ENCODE assay signal across 1 cellular context in the genomic region with DNA sequence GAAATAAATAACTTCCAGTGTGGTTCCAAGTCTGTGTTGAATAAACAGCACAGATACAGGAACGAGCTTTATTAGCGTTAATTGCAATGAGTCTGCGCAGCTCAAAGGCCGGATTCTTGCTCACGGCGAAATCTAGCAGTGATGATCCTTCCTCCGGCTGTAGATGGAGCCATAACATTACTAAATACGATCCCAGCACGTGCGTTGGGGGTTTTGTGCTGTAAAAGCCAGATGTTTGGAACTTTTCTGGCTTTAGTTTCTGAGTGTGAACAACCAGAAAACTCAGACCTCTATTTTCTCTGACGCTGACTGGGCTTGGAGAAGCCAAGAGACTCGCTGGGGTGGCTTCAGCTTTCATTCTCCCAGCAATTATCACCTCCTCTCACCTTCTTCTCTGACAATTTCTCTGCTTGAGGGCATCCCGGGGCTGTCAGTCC.
TF ChIP-seq lines count a peak whose summit lies in the region.

No MANE protein-coding gene starts in this region.

TF ChIP-seq in HEK293, 187 proteins besides CTCF, POLR2A, EP300 and RAD21 (continued from another document):
- TF ChIP-seq, protein P1, sequence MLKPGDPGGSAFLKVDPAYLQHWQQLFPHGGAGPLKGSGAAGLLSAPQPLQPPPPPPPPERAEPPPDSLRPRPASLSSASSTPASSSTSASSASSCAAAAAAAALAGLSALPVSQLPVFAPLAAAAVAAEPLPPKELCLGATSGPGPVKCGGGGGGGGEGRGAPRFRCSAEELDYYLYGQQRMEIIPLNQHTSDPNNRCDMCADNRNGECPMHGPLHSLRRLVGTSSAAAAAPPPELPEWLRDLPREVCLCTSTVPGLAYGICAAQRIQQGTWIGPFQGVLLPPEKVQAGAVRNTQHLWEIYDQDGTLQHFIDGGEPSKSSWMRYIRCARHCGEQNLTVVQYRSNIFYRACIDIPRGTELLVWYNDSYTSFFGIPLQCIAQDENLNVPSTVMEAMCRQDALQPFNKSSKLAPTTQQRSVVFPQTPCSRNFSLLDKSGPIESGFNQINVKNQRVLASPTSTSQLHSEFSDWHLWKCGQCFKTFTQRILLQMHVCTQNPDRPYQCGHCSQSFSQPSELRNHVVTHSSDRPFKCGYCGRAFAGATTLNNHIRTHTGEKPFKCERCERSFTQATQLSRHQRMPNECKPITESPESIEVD (tag by site-specific recombination; IDR thresholded peaks at IDR 0.05), result peak; percentile 61
- TF ChIP-seq, protein P2, sequence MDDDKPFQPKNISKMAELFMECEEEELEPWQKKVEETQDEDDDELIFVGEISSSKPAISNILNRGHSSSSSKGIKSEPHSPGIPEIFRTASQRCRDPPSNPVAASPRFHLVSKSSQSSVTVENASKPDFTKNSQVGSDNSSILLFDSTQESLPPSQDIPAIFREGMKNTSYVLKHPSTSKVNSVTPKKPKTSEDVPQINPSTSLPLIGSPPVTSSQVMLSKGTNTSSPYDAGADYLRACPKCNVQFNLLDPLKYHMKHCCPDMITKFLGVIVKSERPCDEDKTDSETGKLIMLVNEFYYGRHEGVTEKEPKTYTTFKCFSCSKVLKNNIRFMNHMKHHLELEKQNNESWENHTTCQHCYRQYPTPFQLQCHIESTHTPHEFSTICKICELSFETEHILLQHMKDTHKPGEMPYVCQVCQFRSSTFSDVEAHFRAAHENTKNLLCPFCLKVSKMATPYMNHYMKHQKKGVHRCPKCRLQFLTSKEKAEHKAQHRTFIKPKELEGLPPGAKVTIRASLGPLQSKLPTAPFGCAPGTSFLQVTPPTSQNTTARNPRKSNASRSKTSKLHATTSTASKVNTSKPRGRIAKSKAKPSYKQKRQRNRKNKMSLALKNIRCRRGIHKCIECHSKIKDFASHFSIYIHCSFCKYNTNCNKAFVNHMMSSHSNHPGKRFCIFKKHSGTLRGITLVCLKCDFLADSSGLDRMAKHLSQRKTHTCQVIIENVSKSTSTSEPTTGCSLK (tag by site-specific recombination; IDR thresholded peaks at IDR 0.05), result no peak
- TF ChIP-seq GLIS1 (tag by site-specific recombination; IDR thresholded peaks at IDR 0.05) (no peak), ZEB2 (tag by site-specific recombination; IDR thresholded peaks at IDR 0.05) (0 out of 2 replicates have a peak, but pooled peaks have one; percentile 36), ZNF324 (tag by site-specific recombination; IDR thresholded peaks at IDR 0.05) (no peak), ZNF16 (tag by site-specific recombination; IDR thresholded peaks at IDR 0.05; ENCODE audit: low read depth) (no peak), ZNF548 (tag by site-specific recombination; IDR thresholded peaks at IDR 0.05) (no peak), ZNF76 (tag by site-specific recombination; IDR thresholded peaks at IDR 0.05; ENCODE audit: borderline replicate concordance, low read depth) (no peak), EGR2 (tag by site-specific recombination; IDR thresholded peaks at IDR 0.05; ENCODE audit: low read depth) (no peak), ZSCAN30 (tag by site-specific recombination; IDR thresholded peaks at IDR 0.05) (peak; percentile 64; the same call in 1 of the 2 replicates), ZNF302 (tag by site-specific recombination; IDR thresholded peaks at IDR 0.05; ENCODE audit: low read depth) (no peak), ZNF37A (tag by site-specific recombination; IDR thresholded peaks at IDR 0.05) (no peak), ZSCAN23 (tag by site-specific recombination; IDR thresholded peaks at IDR 0.05) (no peak), ZNF544 (tag by site-specific recombination; IDR thresholded peaks at IDR 0.05) (no peak), ZNF214 (tag by site-specific recombination; IDR thresholded peaks at IDR 0.05; ENCODE audit: borderline replicate concordance) (no peak), ZNF23 (tag by site-specific recombination; IDR thresholded peaks at IDR 0.05; ENCODE audit: borderline replicate concordance) (no peak), ZNF600 (tag by site-specific recombination; IDR thresholded peaks at IDR 0.05) (0 out of 2 replicates have a peak, but pooled peaks have one; percentile 27), SP7 (tag by site-specific recombination; IDR thresholded peaks at IDR 0.05) (0 out of 2 replicates have a peak, but pooled peaks have one; percentile 27), ZFP41 (tag by site-specific recombination; IDR thresholded peaks at IDR 0.05; ENCODE audit: borderline replicate concordance) (no peak), WT1 (tag by site-specific recombination; IDR thresholded peaks at IDR 0.05) (no peak), ZNF24 (tag by site-specific recombination; IDR thresholded peaks at IDR 0.05) (no peak), ZNF792 (tag by site-specific recombination; IDR thresholded peaks at IDR 0.05) (no peak), ZNF146 (tag by site-specific recombination; IDR thresholded peaks at IDR 0.05) (no peak), ZNF155 (tag by site-specific recombination; IDR thresholded peaks at IDR 0.05) (no peak), ZBTB21 (tag by site-specific recombination; IDR thresholded peaks at IDR 0.05) (no peak), ZNF335 (tag by site-specific recombination; conservative IDR thresholded peaks at IDR 0.05) (0 out of 2 replicates have a peak, but pooled peaks have one; percentile 29), ZNF391 (tag by site-specific recombination; IDR thresholded peaks at IDR 0.05; ENCODE audit: borderline replicate concordance, low read depth) (no peak)
- TF ChIP-seq, protein P3, sequence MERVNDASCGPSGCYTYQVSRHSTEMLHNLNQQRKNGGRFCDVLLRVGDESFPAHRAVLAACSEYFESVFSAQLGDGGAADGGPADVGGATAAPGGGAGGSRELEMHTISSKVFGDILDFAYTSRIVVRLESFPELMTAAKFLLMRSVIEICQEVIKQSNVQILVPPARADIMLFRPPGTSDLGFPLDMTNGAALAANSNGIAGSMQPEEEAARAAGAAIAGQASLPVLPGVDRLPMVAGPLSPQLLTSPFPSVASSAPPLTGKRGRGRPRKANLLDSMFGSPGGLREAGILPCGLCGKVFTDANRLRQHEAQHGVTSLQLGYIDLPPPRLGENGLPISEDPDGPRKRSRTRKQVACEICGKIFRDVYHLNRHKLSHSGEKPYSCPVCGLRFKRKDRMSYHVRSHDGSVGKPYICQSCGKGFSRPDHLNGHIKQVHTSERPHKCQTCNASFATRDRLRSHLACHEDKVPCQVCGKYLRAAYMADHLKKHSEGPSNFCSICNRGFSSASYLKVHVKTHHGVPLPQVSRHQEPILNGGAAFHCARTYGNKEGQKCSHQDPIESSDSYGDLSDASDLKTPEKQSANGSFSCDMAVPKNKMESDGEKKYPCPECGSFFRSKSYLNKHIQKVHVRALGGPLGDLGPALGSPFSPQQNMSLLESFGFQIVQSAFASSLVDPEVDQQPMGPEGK (tag by site-specific recombination; IDR thresholded peaks at IDR 0.05), result no peak
- TF ChIP-seq, protein P4, sequence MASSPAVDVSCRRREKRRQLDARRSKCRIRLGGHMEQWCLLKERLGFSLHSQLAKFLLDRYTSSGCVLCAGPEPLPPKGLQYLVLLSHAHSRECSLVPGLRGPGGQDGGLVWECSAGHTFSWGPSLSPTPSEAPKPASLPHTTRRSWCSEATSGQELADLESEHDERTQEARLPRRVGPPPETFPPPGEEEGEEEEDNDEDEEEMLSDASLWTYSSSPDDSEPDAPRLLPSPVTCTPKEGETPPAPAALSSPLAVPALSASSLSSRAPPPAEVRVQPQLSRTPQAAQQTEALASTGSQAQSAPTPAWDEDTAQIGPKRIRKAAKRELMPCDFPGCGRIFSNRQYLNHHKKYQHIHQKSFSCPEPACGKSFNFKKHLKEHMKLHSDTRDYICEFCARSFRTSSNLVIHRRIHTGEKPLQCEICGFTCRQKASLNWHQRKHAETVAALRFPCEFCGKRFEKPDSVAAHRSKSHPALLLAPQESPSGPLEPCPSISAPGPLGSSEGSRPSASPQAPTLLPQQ (tag by site-specific recombination; IDR thresholded peaks at IDR 0.05), result 0 out of 2 replicates have a peak, but pooled peaks have one; percentile 28
- TF ChIP-seq, protein P5, sequence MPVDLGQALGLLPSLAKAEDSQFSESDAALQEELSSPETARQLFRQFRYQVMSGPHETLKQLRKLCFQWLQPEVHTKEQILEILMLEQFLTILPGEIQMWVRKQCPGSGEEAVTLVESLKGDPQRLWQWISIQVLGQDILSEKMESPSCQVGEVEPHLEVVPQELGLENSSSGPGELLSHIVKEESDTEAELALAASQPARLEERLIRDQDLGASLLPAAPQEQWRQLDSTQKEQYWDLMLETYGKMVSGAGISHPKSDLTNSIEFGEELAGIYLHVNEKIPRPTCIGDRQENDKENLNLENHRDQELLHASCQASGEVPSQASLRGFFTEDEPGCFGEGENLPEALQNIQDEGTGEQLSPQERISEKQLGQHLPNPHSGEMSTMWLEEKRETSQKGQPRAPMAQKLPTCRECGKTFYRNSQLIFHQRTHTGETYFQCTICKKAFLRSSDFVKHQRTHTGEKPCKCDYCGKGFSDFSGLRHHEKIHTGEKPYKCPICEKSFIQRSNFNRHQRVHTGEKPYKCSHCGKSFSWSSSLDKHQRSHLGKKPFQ (tag by site-specific recombination; IDR thresholded peaks at IDR 0.05), result peak; percentile 80
- TF ChIP-seq, protein P6, sequence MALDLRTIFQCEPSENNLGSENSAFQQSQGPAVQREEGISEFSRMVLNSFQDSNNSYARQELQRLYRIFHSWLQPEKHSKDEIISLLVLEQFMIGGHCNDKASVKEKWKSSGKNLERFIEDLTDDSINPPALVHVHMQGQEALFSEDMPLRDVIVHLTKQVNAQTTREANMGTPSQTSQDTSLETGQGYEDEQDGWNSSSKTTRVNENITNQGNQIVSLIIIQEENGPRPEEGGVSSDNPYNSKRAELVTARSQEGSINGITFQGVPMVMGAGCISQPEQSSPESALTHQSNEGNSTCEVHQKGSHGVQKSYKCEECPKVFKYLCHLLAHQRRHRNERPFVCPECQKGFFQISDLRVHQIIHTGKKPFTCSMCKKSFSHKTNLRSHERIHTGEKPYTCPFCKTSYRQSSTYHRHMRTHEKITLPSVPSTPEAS (tag by site-specific recombination; IDR thresholded peaks at IDR 0.05), result no peak
- TF ChIP-seq, protein P7, sequence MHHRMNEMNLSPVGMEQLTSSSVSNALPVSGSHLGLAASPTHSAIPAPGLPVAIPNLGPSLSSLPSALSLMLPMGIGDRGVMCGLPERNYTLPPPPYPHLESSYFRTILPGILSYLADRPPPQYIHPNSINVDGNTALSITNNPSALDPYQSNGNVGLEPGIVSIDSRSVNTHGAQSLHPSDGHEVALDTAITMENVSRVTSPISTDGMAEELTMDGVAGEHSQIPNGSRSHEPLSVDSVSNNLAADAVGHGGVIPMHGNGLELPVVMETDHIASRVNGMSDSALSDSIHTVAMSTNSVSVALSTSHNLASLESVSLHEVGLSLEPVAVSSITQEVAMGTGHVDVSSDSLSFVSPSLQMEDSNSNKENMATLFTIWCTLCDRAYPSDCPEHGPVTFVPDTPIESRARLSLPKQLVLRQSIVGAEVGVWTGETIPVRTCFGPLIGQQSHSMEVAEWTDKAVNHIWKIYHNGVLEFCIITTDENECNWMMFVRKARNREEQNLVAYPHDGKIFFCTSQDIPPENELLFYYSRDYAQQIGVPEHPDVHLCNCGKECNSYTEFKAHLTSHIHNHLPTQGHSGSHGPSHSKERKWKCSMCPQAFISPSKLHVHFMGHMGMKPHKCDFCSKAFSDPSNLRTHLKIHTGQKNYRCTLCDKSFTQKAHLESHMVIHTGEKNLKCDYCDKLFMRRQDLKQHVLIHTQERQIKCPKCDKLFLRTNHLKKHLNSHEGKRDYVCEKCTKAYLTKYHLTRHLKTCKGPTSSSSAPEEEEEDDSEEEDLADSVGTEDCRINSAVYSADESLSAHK (tag by site-specific recombination; IDR thresholded peaks at IDR 0.05), result no peak
- TF ChIP-seq, protein P8, sequence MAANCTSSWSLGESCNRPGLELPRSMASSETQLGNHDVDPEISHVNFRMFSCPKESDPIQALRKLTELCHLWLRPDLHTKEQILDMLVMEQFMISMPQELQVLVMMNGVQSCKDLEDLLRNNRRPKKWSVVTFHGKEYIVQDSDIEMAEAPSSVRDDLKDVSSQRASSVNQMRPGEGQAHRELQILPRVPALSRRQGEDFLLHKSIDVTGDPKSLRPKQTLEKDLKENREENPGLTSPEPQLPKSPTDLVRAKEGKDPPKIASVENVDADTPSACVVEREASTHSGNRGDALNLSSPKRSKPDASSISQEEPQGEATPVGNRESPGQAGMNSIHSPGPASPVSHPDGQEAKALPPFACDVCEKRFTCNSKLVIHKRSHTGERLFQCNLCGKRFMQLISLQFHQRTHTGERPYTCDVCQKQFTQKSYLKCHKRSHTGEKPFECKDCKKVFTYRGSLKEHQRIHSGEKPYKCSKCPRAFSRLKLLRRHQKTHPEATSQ (tag by site-specific recombination; IDR thresholded peaks at IDR 0.05), result no peak
- TF ChIP-seq, protein P9, sequence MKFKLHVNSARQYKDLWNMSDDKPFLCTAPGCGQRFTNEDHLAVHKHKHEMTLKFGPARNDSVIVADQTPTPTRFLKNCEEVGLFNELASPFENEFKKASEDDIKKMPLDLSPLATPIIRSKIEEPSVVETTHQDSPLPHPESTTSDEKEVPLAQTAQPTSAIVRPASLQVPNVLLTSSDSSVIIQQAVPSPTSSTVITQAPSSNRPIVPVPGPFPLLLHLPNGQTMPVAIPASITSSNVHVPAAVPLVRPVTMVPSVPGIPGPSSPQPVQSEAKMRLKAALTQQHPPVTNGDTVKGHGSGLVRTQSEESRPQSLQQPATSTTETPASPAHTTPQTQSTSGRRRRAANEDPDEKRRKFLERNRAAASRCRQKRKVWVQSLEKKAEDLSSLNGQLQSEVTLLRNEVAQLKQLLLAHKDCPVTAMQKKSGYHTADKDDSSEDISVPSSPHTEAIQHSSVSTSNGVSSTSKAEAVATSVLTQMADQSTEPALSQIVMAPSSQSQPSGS (tag by site-specific recombination; IDR thresholded peaks at IDR 0.05; ENCODE audit: low read depth), result no peak
